In genomic region chr1:222790520-222790919, GRCh38 we compare ENCODE assay signal across 15 cellular contexts. TPM values are rescaled to one million over a fixed set of nuclear protein-coding genes. Genes with fewer than 3 reads are reported as not detected.
DNase-seq lines count a peak whose midpoint lies in the region; ATAC-seq and TF ChIP-seq lines count a peak whose summit lies in the region.
"Had no signal": no experiment of that assay in that cellular context is flagged by ENCODE, and none has a peak within 500 bp of the region (broad histone marks: within the 10 kb centered on the region; RNA-seq: fewer than 3 reads in every experiment).

No MANE protein-coding gene starts in this region.

- H3K27me3 ChIP-seq in stomach smooth muscle (ENCODE audit: control insufficient read depth in 1 of 2, insufficient read depth in 2 of 2, low read length in 2 of 2) = no peaks in the 10 kb centered on the region
- H3K27me3 ChIP-seq in breast epithelium = no peaks in the 10 kb centered on the region

- no peak for DNase-seq in activated T-cell treated with anti-CD3 and anti-CD28 coated beads, Interleukin-2, amount 50 U/mL, for 4 hours
- no peak for DNase-seq in activated T-cell treated with anti-CD3 and anti-CD28 coated beads, Interleukin-2, amount 50 U/mL, for 1 hour
- no peak for DNase-seq in activated naive CD8-positive, alpha-beta T cell treated with anti-CD3 and anti-CD28 coated beads, Interleukin-2, amount 50 U/mL, for 24 hours
- DNase-seq in cardiac septum (ENCODE audit: low spot score) (no peak), breast epithelium (ENCODE audit: low spot score in 2 of 2) (no peak)
- DNase-seq: BE2C; CD8-positive, alpha-beta T cell; DMS79 treated with DMSO at 0.1 percent for 48 hours; NCI-H1436; NCI-H2029 treated with DMSO at 0.1 percent for 48 hours; NCI-H526; OCI-M1; RPMI8226 had no signal

- H3K36me3 ChIP-seq in stomach smooth muscle (ENCODE audit: control insufficient read depth in 2 of 2, insufficient read depth in 2 of 2, low read length in 2 of 2) = no peaks in the 10 kb centered on the region
- H3K36me3 ChIP-seq in breast epithelium = no peaks in the 10 kb centered on the region
- H3K36me3 ChIP-seq: BE2C had no signal

- no peak overlapping the region for H3K4me3 Mint-ChIP-seq in activated T-cell treated with anti-CD3 and anti-CD28 coated beads, Interleukin-2, amount 50 U/mL, for 4 hours
- H3K4me3 Mint-ChIP-seq in activated naive CD8-positive, alpha-beta T cell treated with anti-CD3 and anti-CD28 coated beads, Interleukin-2, amount 50 U/mL, for 24 hours = no peak overlapping the region
- H3K4me3 Mint-ChIP-seq: CD8-positive, alpha-beta T cell had no signal

- no peak overlapping the region for H3K4me3 ChIP-seq in stomach smooth muscle (ENCODE audit: low read length in 2 of 2)
- H3K4me3 ChIP-seq in breast epithelium = no peak overlapping the region

- H3K9ac ChIP-seq in stomach smooth muscle (ENCODE audit: low read length in 2 of 2) = no peak overlapping the region

- no peaks in the 10 kb centered on the region for H3K27me3 Mint-ChIP-seq in activated T-cell treated with anti-CD3 and anti-CD28 coated beads, Interleukin-2, amount 50 U/mL, for 4 hours (ENCODE audit: low read depth)
- H3K27me3 Mint-ChIP-seq in activated naive CD8-positive, alpha-beta T cell treated with anti-CD3 and anti-CD28 coated beads, Interleukin-2, amount 50 U/mL, for 24 hours = no peaks in the 10 kb centered on the region

- TF ChIP-seq CTCF in breast epithelium (IDR thresholded peaks at IDR 0.05) = no peak

- intact Hi-C loops in cardiac septum (cut with DNase I) (loop anchor here (10.0 kb wide), 1 partner anchor 334 kb away; no protein-coding TSS in a partner anchor), breast epithelium (cut with DNase I; ENCODE audit: low total_unique reads) (no loop called here)

- H3K9me3 ChIP-seq in stomach smooth muscle (ENCODE audit: control insufficient read depth in 2 of 2, low read length in 2 of 2) (no peaks in the 10 kb centered on the region), breast epithelium (no peaks in the 10 kb centered on the region)
- H3K9me3 ChIP-seq: BE2C had no signal

- no peak for TF ChIP-seq POLR2A in breast epithelium (IDR thresholded peaks at IDR 0.05)

- peaks cover 2% of the 10 kb centered on the region for H3K4me1 Mint-ChIP-seq in activated T-cell treated with anti-CD3 and anti-CD28 coated beads, Interleukin-2, amount 50 U/mL, for 4 hours (ENCODE audit: low read depth)
- peaks cover 15% of the 10 kb centered on the region for H3K4me1 Mint-ChIP-seq in activated naive CD8-positive, alpha-beta T cell treated with anti-CD3 and anti-CD28 coated beads, Interleukin-2, amount 50 U/mL, for 24 hours

- H3K36me3 Mint-ChIP-seq in activated T-cell treated with anti-CD3 and anti-CD28 coated beads, Interleukin-2, amount 50 U/mL, for 4 hours (ENCODE audit: insufficient read depth) = no peaks in the 10 kb centered on the region
- H3K36me3 Mint-ChIP-seq in activated naive CD8-positive, alpha-beta T cell treated with anti-CD3 and anti-CD28 coated beads, Interleukin-2, amount 50 U/mL, for 24 hours (ENCODE audit: low read depth) = no peaks in the 10 kb centered on the region
- H3K36me3 Mint-ChIP-seq: CD8-positive, alpha-beta T cell had no signal

- peak; percentile 26 to 39 for ATAC-seq in activated T-cell treated with anti-CD3 and anti-CD28 coated beads, Interleukin-2, amount 50 U/mL, for 4 hours
- ATAC-seq in HG03378 (IDR thresholded peaks at IDR 0.05; ENCODE audit: unreplicated experiment) = peak; percentile 51
- ATAC-seq in activated naive CD8-positive, alpha-beta T cell treated with anti-CD3 and anti-CD28 coated beads, Interleukin-2, amount 50 U/mL, for 24 hours = peak; percentile 33
- ATAC-seq: CD8-positive, alpha-beta T cell had no signal

- peaks cover 6% of the 10 kb centered on the region for H3K9me3 Mint-ChIP-seq in activated T-cell treated with anti-CD3 and anti-CD28 coated beads, Interleukin-2, amount 50 U/mL, for 4 hours
- H3K9me3 Mint-ChIP-seq in activated naive CD8-positive, alpha-beta T cell treated with anti-CD3 and anti-CD28 coated beads, Interleukin-2, amount 50 U/mL, for 24 hours = peaks cover 8% of the 10 kb centered on the region
- H3K9me3 Mint-ChIP-seq: CD8-positive, alpha-beta T cell had no signal

- H3K27ac ChIP-seq in stomach smooth muscle (ENCODE audit: low read length) (peak overlapping the region; percentile 1), breast epithelium (no peak overlapping the region)

- H3K27ac Mint-ChIP-seq in activated naive CD8-positive, alpha-beta T cell treated with anti-CD3 and anti-CD28 coated beads, Interleukin-2, amount 50 U/mL, for 24 hours = no peak overlapping the region
- H3K27ac Mint-ChIP-seq: CD8-positive, alpha-beta T cell had no signal

- H3K4me1 ChIP-seq in stomach smooth muscle (ENCODE audit: control insufficient read depth, insufficient read depth, low read length) (peaks cover 4% of the 10 kb centered on the region), breast epithelium (no peaks in the 10 kb centered on the region)
- H3K4me1 ChIP-seq: BE2C had no signal

RNA-seq across cellular contexts. Expression of gene DISP1, which starts 24.3 kb away (rescaled TPM):
- total RNA-seq in activated T-cell treated with anti-CD3 and anti-CD28 coated beads, Interleukin-2, amount 50 U/mL, for 4 hours = 1 to 10 TPM; 1.0 to 1.9 (median 1.1) TPM
- 3.0 TPM for total RNA-seq in cardiac septum
- total RNA-seq in breast epithelium = 10 to 100 TPM in 2 of 3 donors, 1 to 10 TPM in 1; 7.5 to 17.1 (median 10.5) TPM

RNA-seq across cellular contexts. Expression of gene FAM177B, which starts 53.5 kb away (rescaled TPM):
- total RNA-seq in activated T-cell treated with anti-CD3 and anti-CD28 coated beads, Interleukin-2, amount 50 U/mL, for 4 hours = not detected
- total RNA-seq in cardiac septum = not detected
- 1 to 10 TPM; 1.4 to 2.3 (median 2.3) TPM for total RNA-seq in breast epithelium
- total RNA-seq: CD8-positive, alpha-beta T cell had no signal
